In the genomic region with DNA sequence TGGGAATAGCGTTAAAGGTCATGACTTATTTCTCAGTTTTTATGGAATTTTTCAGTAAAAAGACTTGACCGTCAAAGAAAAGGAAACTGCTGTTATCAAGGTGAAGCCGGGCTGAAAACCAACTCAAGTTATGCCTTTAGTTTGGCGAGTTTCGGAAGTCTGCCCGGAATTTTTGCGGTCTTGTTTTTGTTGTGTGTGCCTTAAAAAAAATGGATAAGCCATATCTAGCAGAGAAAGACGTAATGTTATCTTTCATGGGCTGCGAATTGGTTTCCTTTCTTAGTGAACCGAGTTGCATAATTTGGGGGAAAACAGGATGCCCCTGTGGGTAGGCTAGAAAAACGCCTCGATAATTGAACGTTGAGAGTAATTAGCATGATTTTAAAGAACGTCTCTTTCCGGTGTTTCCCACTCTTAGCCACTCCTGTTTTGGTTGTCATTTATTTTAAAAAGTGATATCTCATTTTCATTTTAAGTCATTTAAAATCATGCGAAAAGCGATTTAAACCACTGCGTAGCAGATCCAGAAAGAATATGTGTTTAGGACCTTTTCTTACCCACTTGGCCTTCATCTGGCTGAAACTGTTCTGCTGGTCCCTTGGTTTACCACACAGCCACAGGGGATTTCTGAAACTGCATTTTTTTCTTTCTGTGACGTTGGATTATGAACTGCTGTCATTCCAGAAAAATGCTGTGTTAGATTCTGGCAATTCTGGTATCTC, we compare ENCODE assay signal across 8 cellular contexts. TPM values are rescaled to one million over a fixed set of nuclear protein-coding genes. Genes with fewer than 3 reads are reported as not detected.
DNase-seq lines count a peak whose midpoint lies in the region; ATAC-seq and TF ChIP-seq lines count a peak whose summit lies in the region.

No MANE protein-coding gene starts in this region.

- H3K4me3 Mint-ChIP-seq in central memory CD8-positive, alpha-beta T cell: peak overlapping the region; percentile 95
- peak overlapping the region; percentile 90 for H3K4me3 Mint-ChIP-seq in mesothelial cell of epicardium

- peaks cover 47% of the 10 kb centered on the region for H3K4me1 Mint-ChIP-seq in central memory CD8-positive, alpha-beta T cell
- peaks cover 41% of the 10 kb centered on the region for H3K4me1 Mint-ChIP-seq in mesothelial cell of epicardium

- no peaks in the 10 kb centered on the region for H3K27me3 Mint-ChIP-seq in central memory CD8-positive, alpha-beta T cell
- H3K27me3 Mint-ChIP-seq in mesothelial cell of epicardium (ENCODE audit: low read depth): no peaks in the 10 kb centered on the region

- peak; percentile 17 to 33 for DNase-seq in activated CD4-positive, alpha-beta T cell treated with anti-CD3 and anti-CD28 coated beads for 24 hours (ENCODE audit: low read depth in 2 of 2)
- no peak for DNase-seq in activated CD4-positive, alpha-beta T cell treated with anti-CD3 and anti-CD28 coated beads, Interleukin-2, amount 50 U/mL, for 4 hours
- DNase-seq in T-helper 2 cell (peak in 4 of 5 experiments; percentile 17 to 89 (median 66)), mesothelial cell of epicardium (ENCODE audit: low spot score in 2 of 2, unreplicated experiment in 2 of 2) (no peak), NCI-H82 treated with DMSO at 0.1 percent for 48 hours (lab: John Stamatoyannopoulos, UW; ENCODE audit: unreplicated experiment) (no peak)
- DNase-seq in central memory CD8-positive, alpha-beta T cell (ENCODE audit: low spot score in 2 of 2): peak; percentile 31 to 55

- H3K27ac ChIP-seq in temporal lobe (ENCODE audit: low read depth, low read length): peak overlapping the region; percentile 55

- peak; percentile 45 for ATAC-seq in HG03378 (IDR thresholded peaks at IDR 0.05; ENCODE audit: unreplicated experiment)
- ATAC-seq in central memory CD8-positive, alpha-beta T cell (replicated peaks; ENCODE audit: extremely low read depth, poor library complexity, severe bottlenecking): peak; percentile 52

- no peaks in the 10 kb centered on the region for H3K9me3 Mint-ChIP-seq in central memory CD8-positive, alpha-beta T cell
- no peaks in the 10 kb centered on the region for H3K9me3 Mint-ChIP-seq in mesothelial cell of epicardium

- H3K27ac Mint-ChIP-seq in central memory CD8-positive, alpha-beta T cell (ENCODE audit: low read depth): peak overlapping the region; percentile 99
- H3K27ac Mint-ChIP-seq in mesothelial cell of epicardium: peak overlapping the region; percentile 97

- H3K36me3 Mint-ChIP-seq in central memory CD8-positive, alpha-beta T cell (ENCODE audit: insufficient read depth): peaks cover 59% of the 10 kb centered on the region
- peaks cover 40% of the 10 kb centered on the region for H3K36me3 Mint-ChIP-seq in mesothelial cell of epicardium

- no peak for TF ChIP-seq CTCF in mesothelial cell of epicardium (IDR thresholded peaks at IDR 0.05; ENCODE audit: unreplicated experiment)

RNA-seq across cellular contexts. Expression of a gene that starts 1.2 kb away (rescaled TPM):
- total RNA-seq in mesothelial cell of epicardium: 134 to 142 TPM (median 136 TPM) in 3 replicates
- 1.5 TPM for total RNA-seq in temporal lobe

Comparison
In these comparisons a context has a peak if more than half of its experiments do, and no peak if none do; other contexts are left out.
1. DNase-seq: peak in activated CD4-positive, alpha-beta T cell treated with anti-CD3 and anti-CD28 coated beads for 24 hours (2 of 2), T-helper 2 cell (4 of 5) and central memory CD8-positive, alpha-beta T cell (2 of 2); none in activated CD4-positive, alpha-beta T cell treated with anti-CD3 and anti-CD28 coated beads, Interleukin-2, amount 50 U/mL, for 4 hours (0 of 2), mesothelial cell of epicardium (0 of 2) and NCI-H82 treated with DMSO at 0.1 percent for 48 hours (single experiment).
2. RNA of a gene that starts 1.2 kb away (total RNA-seq): 134 to 142 TPM in mesothelial cell of epicardium; 1.5 TPM in temporal lobe (single experiment); every median in the first group is over 10 times any median in the second.